Comparison of ENCODE assay signal across 9 cellular contexts in the genomic region with DNA sequence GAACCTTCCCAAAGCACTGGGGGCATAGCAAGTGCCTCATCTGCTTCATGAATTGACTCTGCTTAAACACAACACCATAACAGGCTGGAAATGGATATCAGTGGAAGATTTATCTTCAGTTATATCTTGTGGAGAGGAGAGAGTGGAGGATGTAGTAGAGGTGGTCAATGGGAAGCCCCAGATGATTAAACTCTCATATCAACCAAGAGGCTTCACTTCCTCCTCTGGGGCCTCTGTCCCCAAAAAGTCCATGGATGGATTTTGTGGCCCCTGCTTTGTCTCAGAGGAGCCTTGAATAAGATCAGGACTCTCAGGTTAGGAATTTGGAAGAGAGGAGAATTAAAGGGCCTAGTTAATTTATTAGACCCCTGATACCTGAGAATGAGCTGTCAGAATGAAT.
"Had no signal": no experiment of that assay in that cellular context is flagged by ENCODE, and none has a peak within 500 bp of the region (broad histone marks: within the 10 kb centered on the region; RNA-seq: fewer than 3 reads in every experiment).

No MANE protein-coding gene starts in this region.

- H3K4me3 ChIP-seq: GM23248 had no signal

- FAIRE-seq: H54, HTR-8/SVneo had no signal

- DNase-seq: GM23248, GOT3, H9, HCEC 1CT, Kasumi-1, KBM-7 had no signal

- H2AFZ ChIP-seq: GM23248 had no signal

- H3K27ac ChIP-seq: GM23248, KMS-11 had no signal

- H3K4me2 ChIP-seq: KMS-11 had no signal

- H3K9ac ChIP-seq: GM23248, KMS-11 had no signal
